19 cellular contexts compared by ENCODE assay signal in the genomic region with DNA sequence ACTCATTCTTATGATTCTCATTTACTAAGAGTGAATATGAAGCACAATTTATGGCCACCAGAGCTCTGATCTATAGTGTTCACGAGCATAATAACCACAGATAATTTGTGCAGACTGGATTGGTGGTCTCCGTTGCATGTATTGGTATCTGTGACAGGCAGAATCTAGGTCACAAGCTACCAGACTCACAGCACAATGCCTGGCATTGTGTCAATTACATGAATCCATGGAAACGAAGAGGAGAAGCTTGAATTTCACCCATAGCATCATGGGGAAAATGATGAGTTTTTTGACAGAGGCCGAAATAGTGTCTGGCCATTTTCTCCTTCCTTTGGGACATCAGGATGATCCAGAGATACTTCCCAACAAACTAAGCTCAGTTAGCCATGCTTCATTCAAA. TPM values are rescaled to one million over a fixed set of nuclear protein-coding genes. Genes with fewer than 3 reads are reported as not detected.
DNase-seq lines count a peak whose midpoint lies in the region; ATAC-seq lines count a peak whose summit lies in the region.
"Had no signal": no experiment of that assay in that cellular context is flagged by ENCODE, and none has a peak within 500 bp of the region (broad histone marks: within the 10 kb centered on the region; RNA-seq: fewer than 3 reads in every experiment).

No MANE protein-coding gene starts in this region.

- H3K4me1 Mint-ChIP-seq in T-helper 17 cell, result no peaks in the 10 kb centered on the region
- H3K4me1 Mint-ChIP-seq: CD4-positive, alpha-beta memory T cell had no signal

- H3K9me3 ChIP-seq in T-helper 17 cell (ENCODE audit: control insufficient read depth, low read length, poor library complexity, severe bottlenecking), result no peaks in the 10 kb centered on the region
- H3K9me3 ChIP-seq: BLaER1, Caco-2 had no signal

- H3K27me3 Mint-ChIP-seq in T-helper 17 cell, result no peaks in the 10 kb centered on the region

- H3K4me3 Mint-ChIP-seq in T-helper 17 cell, result no peak overlapping the region
- H3K4me3 Mint-ChIP-seq: CD4-positive, alpha-beta memory T cell had no signal

- H3K27ac Mint-ChIP-seq in T-helper 17 cell, result peak overlapping the region; percentile 72
- H3K27ac Mint-ChIP-seq: CD4-positive, alpha-beta memory T cell had no signal

- DNase-seq in T-helper 17 cell (no peak), dermis blood vessel endothelial cell (peak; percentile 65), lung microvascular endothelial cell (ENCODE audit: low read depth in 2 of 2) (peak; percentile 13 to 79), retina (peak; percentile 73), DMS 273 treated with DMSO at 0.1 percent for 48 hours (lab: John Stamatoyannopoulos, UW) (no peak), NCI-H1092 (lab: John Stamatoyannopoulos, UW) (no peak)
- DNase-seq in effector CD4-positive, alpha-beta T cell, result no peak
- DNase-seq: Caco-2; CD4-positive, alpha-beta memory T cell; DND-41; GOT3; KG1; NCI-H1105 treated with DMSO at 0.1 percent for 48 hours; NCI-H1694; NCI-H2081 treated with DMSO at 0.1 percent for 48 hours; NCI-H446 treated with DMSO at 0.1 percent for 48 hours; NCI-H526 treated with DMSO at 0.1 percent for 48 hours had no signal

- peaks cover 4% of the 10 kb centered on the region for H3K36me3 Mint-ChIP-seq in T-helper 17 cell (ENCODE audit: low read depth)
- H3K36me3 Mint-ChIP-seq: CD4-positive, alpha-beta memory T cell had no signal

- no peak for ATAC-seq in T-helper 17 cell
- ATAC-seq: Right ventricle myocardium inferior had no signal

RNA-seq across cellular contexts. Expression of a gene that starts 52.3 kb away (rescaled TPM):
- 1 to 10 TPM; 1.3 to 1.7 TPM for total RNA-seq in T-helper 17 cell
- total RNA-seq in dermis blood vessel endothelial cell, result 2.4 and 4.1 TPM in 2 replicates
- 1.1 and 2.0 TPM in 2 replicates for total RNA-seq in lung microvascular endothelial cell

Comparison
In these comparisons a context has a peak if more than half of its experiments do, and no peak if none do; other contexts are left out.
1. DNase-seq: peak in dermis blood vessel endothelial cell (single experiment), lung microvascular endothelial cell (2 of 2) and retina (single experiment); none in T-helper 17 cell (0 of 3), DMS 273 treated with DMSO at 0.1 percent for 48 hours (single experiment), effector CD4-positive, alpha-beta T cell (single experiment) and NCI-H1092 (single experiment).